8 cellular contexts compared by ENCODE assay signal in genomic region chr5:178940569-178941360, GRCh38. TPM values are rescaled to one million over a fixed set of nuclear protein-coding genes. Genes with fewer than 3 reads are reported as not detected.
DNase-seq lines count a peak whose midpoint lies in the region; ATAC-seq lines count a peak whose summit lies in the region.

Gene ZNF454 (plus strand): TSS chr5:178941198. CDS start chr5:178942792, 1,594 bp downstream.

- H3K4me3 ChIP-seq in HUES64 (ENCODE audit: low read length), result peak within 1 kb of the TSS; percentile 80

- peak; percentile 51 for DNase-seq in dedifferentiated amniotic fluid mesenchymal stem cell (ENCODE audit: extremely low spot score)
- peak; percentile 85 for DNase-seq in stromal cell of bone marrow (ENCODE audit: low read depth)
- no peak for DNase-seq in NOMO-1 treated with dmso at 0.1 percent for 144 hours (lab: John Stamatoyannopoulos, UW; ENCODE audit: unreplicated experiment)
- no peak for DNase-seq in HuH-7.5 (ENCODE audit: low spot score)

- H3K27ac ChIP-seq in HUES64 (ENCODE audit: low read depth, low read length) (peak within 1 kb of the TSS; percentile 9; the same call in 1 of the 2 replicates), layer of hippocampus (ENCODE audit: low read depth, low read length) (peak within 1 kb of the TSS; percentile 23)

- peaks cover 5% of the 10 kb centered on the region; the same call in 1 of the 2 replicates for H3K36me3 ChIP-seq in HUES64 (ENCODE audit: insufficient read depth, low read length)

- peak within 1 kb of the TSS; percentile 74 for H3K9ac ChIP-seq in HUES64 (ENCODE audit: low read depth, low read length)

- H3K9me3 ChIP-seq in HUES64 (ENCODE audit: insufficient read depth, low read depth, low read length), result peaks cover 88% of the 10 kb centered on the region

- H3K4me1 ChIP-seq in HUES64 (ENCODE audit: insufficient read depth, low read length), result no peaks in the 10 kb centered on the region

- no peaks in the 10 kb centered on the region for H3K27me3 ChIP-seq in HUES64 (ENCODE audit: insufficient read depth, low read length)
- no peaks in the 10 kb centered on the region for H3K27me3 ChIP-seq in layer of hippocampus (ENCODE audit: control insufficient read depth, insufficient read depth, low read length)

- WGBS in HUES64, result 73% methylated on average over 69 of the region's 69 CpGs

- ATAC-seq in GM19463 (IDR thresholded peaks at IDR 0.05; ENCODE audit: unreplicated experiment) (no peak), HG03432 (IDR thresholded peaks at IDR 0.05; ENCODE audit: unreplicated experiment) (no peak)

RNA-seq across cellular contexts. Expression of gene ZNF454, which starts in this region (rescaled TPM):
- polyA plus RNA-seq in HUES64 (2013, experiment 1 of 2), result 0.65 TPM
- 1.0 TPM for polyA plus RNA-seq in HUES64 (2013, experiment 2 of 2)

Comparison
In these comparisons a context has a peak if more than half of its experiments do, and no peak if none do; other contexts are left out.
1. DNase-seq: peak in dedifferentiated amniotic fluid mesenchymal stem cell (single experiment) and stromal cell of bone marrow (single experiment); none in NOMO-1 treated with dmso at 0.1 percent for 144 hours (single experiment) and HuH-7.5 (single experiment).